25 cellular contexts compared by ENCODE assay signal in genomic region chr17:59464246-59464645, GRCh38.
"Had no signal": no experiment of that assay in that cellular context is flagged by ENCODE, and none has a peak within 500 bp of the region (broad histone marks: within the 10 kb centered on the region; RNA-seq: fewer than 3 reads in every experiment).

No MANE protein-coding gene starts in this region.

- DNase-seq: dermis blood vessel endothelial cell; effector memory CD4-positive, alpha-beta T cell; foreskin fibroblast; heart left ventricle; kidney; mesenchymal stem cell; midbrain; naive thymus-derived CD4-positive, alpha-beta T cell; psoas muscle; right cardiac atrium; spleen; stimulated activated CD4-positive, alpha-beta T cell treated with anti-CD3 and anti-CD28 coated beads, Interleukin-4, amount 100 ng/mL, for 4 hours; stimulated activated naive CD8-positive, alpha-beta T cell treated with anti-CD3 and anti-CD28 coated beads, Interleukin-15, Interleukin-2, amounts not matched to agents 100 U/mL and 50 U/mL, for 24 hours; substantia nigra had no signal

- H3K9me3 ChIP-seq: gastroesophageal sphincter, heart left ventricle, left lung, psoas muscle, spleen, thoracic aorta, tibial nerve had no signal

- H3K27me3 Mint-ChIP-seq: stimulated activated memory B cell treated with anti-CD40 and anti-IgM and Interleukin-4, amounts not matched to agents 10 μg/mL and 1 μg/mL and 100 μg/mL, for 72 hours had no signal

- H3K4me1 Mint-ChIP-seq: nephron; stimulated activated memory B cell treated with anti-CD40 and anti-IgM and Interleukin-4, amounts not matched to agents 10 μg/mL and 1 μg/mL and 100 μg/mL, for 72 hours had no signal

- H3K36me3 ChIP-seq: gastroesophageal sphincter, heart left ventricle, left lung, neural progenitor cell, spleen, thoracic aorta, tibial nerve had no signal

- H3K4me3 ChIP-seq: coronary artery, gastroesophageal sphincter, heart left ventricle, hepatocyte, left lung, neural progenitor cell, psoas muscle, skin epidermis, spleen, thoracic aorta, tibial nerve had no signal

- H3K4me1 ChIP-seq: gastroesophageal sphincter, left lung, psoas muscle, spleen, tibial nerve had no signal

- H3K36me3 Mint-ChIP-seq: naive thymus-derived CD4-positive, alpha-beta T cell; neural progenitor cell; stimulated activated memory B cell treated with anti-CD40 and anti-IgM and Interleukin-4, amounts not matched to agents 10 μg/mL and 1 μg/mL and 100 μg/mL, for 72 hours had no signal

- H3K9me3 Mint-ChIP-seq: naive thymus-derived CD4-positive, alpha-beta T cell; nephron; neural progenitor cell; stimulated activated memory B cell treated with anti-CD40 and anti-IgM and Interleukin-4, amounts not matched to agents 10 μg/mL and 1 μg/mL and 100 μg/mL, for 72 hours had no signal

- FAIRE-seq: endometrium, kidney had no signal

- H3K27me3 ChIP-seq: gastroesophageal sphincter, heart left ventricle, hepatocyte, left lung, neural progenitor cell, spleen, tibial nerve had no signal

- H3K9ac ChIP-seq: neural progenitor cell had no signal

- ATAC-seq: gastroesophageal sphincter; naive thymus-derived CD4-positive, alpha-beta T cell; stimulated activated memory B cell treated with anti-CD40 and anti-IgM and Interleukin-4, amounts not matched to agents 10 μg/mL and 1 μg/mL and 100 μg/mL, for 72 hours; stimulated activated naive CD8-positive, alpha-beta T cell treated with anti-CD3 and anti-CD28 coated beads, Interleukin-15, Interleukin-2, amounts not matched to agents 100 U/mL and 50 U/mL, for 24 hours had no signal

- H3K27ac ChIP-seq: coronary artery, gastroesophageal sphincter, heart left ventricle, hepatocyte, left lung, neural progenitor cell, psoas muscle, skin epidermis, spleen, thoracic aorta, tibial nerve had no signal

- H3K27ac Mint-ChIP-seq: naive thymus-derived CD4-positive, alpha-beta T cell; nephron; neural progenitor cell; stimulated activated memory B cell treated with anti-CD40 and anti-IgM and Interleukin-4, amounts not matched to agents 10 μg/mL and 1 μg/mL and 100 μg/mL, for 72 hours had no signal

- H3K4me3 Mint-ChIP-seq: naive thymus-derived CD4-positive, alpha-beta T cell; nephron; neural progenitor cell; stimulated activated memory B cell treated with anti-CD40 and anti-IgM and Interleukin-4, amounts not matched to agents 10 μg/mL and 1 μg/mL and 100 μg/mL, for 72 hours had no signal
